10 cellular contexts compared by ENCODE assay signal in the genomic region with DNA sequence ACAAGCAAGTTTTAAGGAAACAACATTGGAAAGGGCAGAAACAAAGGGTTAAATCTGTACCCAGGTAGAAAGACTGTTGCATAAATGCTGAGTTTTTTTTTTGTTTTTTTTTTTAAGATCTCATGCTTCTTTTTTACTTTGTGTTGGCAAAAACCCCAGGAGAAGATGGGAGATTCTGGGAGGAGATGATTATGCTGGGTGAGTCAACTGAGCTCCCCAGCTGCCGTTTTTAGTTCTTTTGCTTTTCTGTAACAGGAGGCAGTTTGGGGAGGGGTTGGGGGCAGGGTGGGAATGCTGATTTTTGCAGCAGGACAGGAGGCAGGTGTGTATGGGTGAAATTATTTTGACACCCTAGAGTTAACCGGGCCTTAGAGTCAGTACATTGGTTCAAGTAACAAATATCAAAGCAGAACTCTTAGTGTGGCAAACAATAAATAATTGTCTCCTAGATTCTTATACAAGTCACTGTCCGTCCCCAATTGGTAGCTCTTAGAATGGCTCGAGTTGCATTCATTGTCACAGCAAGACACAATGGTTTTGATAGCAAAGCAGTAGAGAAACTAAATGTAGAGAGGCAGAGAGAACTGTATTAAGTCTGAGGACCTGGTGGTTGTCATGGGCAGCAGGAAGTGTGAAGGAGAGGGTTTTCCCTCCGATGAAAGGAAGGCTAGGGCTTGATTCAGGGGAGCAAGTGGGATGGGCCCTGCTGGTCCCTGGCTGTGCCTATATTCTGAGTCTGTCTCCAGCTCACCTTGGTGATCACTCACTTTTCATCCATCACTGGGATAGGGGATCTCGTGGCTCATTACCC. TPM values are rescaled to one million over a fixed set of nuclear protein-coding genes. Genes with fewer than 3 reads are reported as not detected.
DNase-seq lines count a peak whose midpoint lies in the region; ATAC-seq, FAIRE-seq and TF ChIP-seq lines count a peak whose summit lies in the region.
"Had no signal": no experiment of that assay in that cellular context is flagged by ENCODE, and none has a peak within 500 bp of the region (broad histone marks: within the 10 kb centered on the region; RNA-seq: fewer than 3 reads in every experiment).

No MANE protein-coding gene starts in this region.

- H3K27ac ChIP-seq in substantia nigra (ENCODE audit: low read depth, low read length, poor library complexity, severe bottlenecking), result peak overlapping the region; percentile 33

- TF ChIP-seq CTCF in glutamatergic neuron (IDR thresholded peaks at IDR 0.05; ENCODE audit: partially characterized antibody, unreplicated experiment), result no peak

- H3K27me3 Mint-ChIP-seq in activated naive CD4-positive, alpha-beta T cell treated with anti-CD3 and anti-CD28 coated beads, Interleukin-2, amount 10 ng/mL, durations not matched to agents 7 days and 5 days, result no peaks in the 10 kb centered on the region
- H3K27me3 Mint-ChIP-seq in glutamatergic neuron (ENCODE audit: unreplicated experiment), result peaks cover 1% of the 10 kb centered on the region
- H3K27me3 Mint-ChIP-seq: activated B cell treated with CpG ODN at 0.5 μM for 24 hours had no signal

- no peak for DNase-seq in activated naive CD4-positive, alpha-beta T cell treated with anti-CD3 and anti-CD28 coated beads, Interleukin-2, amount 50 U/mL, for 72 hours (ENCODE audit: low spot score in 2 of 2)
- DNase-seq in activated naive CD4-positive, alpha-beta T cell treated with anti-CD3 and anti-CD28 coated beads, Interleukin-2, amount 10 ng/mL, durations not matched to agents 7 days and 5 days, result no peak
- DNase-seq in adipocyte (ENCODE audit: low read depth) (peak; percentile 59), glutamatergic neuron (no peak), substantia nigra (lab: John Stamatoyannopoulos, UW) (no peak), SKM-1 treated with dmso at 0.1 percent for 144 hours (lab: John Stamatoyannopoulos, UW; ENCODE audit: unreplicated experiment) (no peak), GM12892 (ENCODE audit: insufficient read length) (no peak), COR-L47 (lab: John Stamatoyannopoulos, UW) (no peak)
- DNase-seq: activated B cell treated with CpG ODN at 0.5 μM for 24 hours had no signal

- peak overlapping the region; percentile 33 for H3K4me3 ChIP-seq in adipocyte (ENCODE audit: low read length)

- no peaks in the 10 kb centered on the region for H3K9me3 Mint-ChIP-seq in activated naive CD4-positive, alpha-beta T cell treated with anti-CD3 and anti-CD28 coated beads, Interleukin-2, amount 50 U/mL, for 72 hours
- no peaks in the 10 kb centered on the region for H3K9me3 Mint-ChIP-seq in activated naive CD4-positive, alpha-beta T cell treated with anti-CD3 and anti-CD28 coated beads, Interleukin-2, amount 10 ng/mL, durations not matched to agents 7 days and 5 days
- H3K9me3 Mint-ChIP-seq in glutamatergic neuron (ENCODE audit: unreplicated experiment), result peaks cover 14% of the 10 kb centered on the region
- H3K9me3 Mint-ChIP-seq: activated B cell treated with CpG ODN at 0.5 μM for 24 hours had no signal

- peaks cover 0 to 5% of the 10 kb centered on the region in 2 donors for H3K36me3 Mint-ChIP-seq in activated naive CD4-positive, alpha-beta T cell treated with anti-CD3 and anti-CD28 coated beads, Interleukin-2, amount 50 U/mL, for 72 hours
- peaks cover 32% of the 10 kb centered on the region for H3K36me3 Mint-ChIP-seq in activated naive CD4-positive, alpha-beta T cell treated with anti-CD3 and anti-CD28 coated beads, Interleukin-2, amount 10 ng/mL, durations not matched to agents 7 days and 5 days
- no peaks in the 10 kb centered on the region for H3K36me3 Mint-ChIP-seq in glutamatergic neuron (ENCODE audit: unreplicated experiment)

- CTCF ChIA-PET in activated naive CD4-positive, alpha-beta T cell treated with anti-CD3 and anti-CD28 coated beads, Interleukin-2, amount 10 ng/mL, durations not matched to agents 7 days and 5 days (lab: Charles Lee), result interaction anchor here (0.7 to 9.3 kb wide), 2 partner anchors 31 to 43 kb away, joined by 3 to 51 read pairs; a partner anchor contains a TSS

- H3K4me1 Mint-ChIP-seq in activated naive CD4-positive, alpha-beta T cell treated with anti-CD3 and anti-CD28 coated beads, Interleukin-2, amount 10 ng/mL, durations not matched to agents 7 days and 5 days, result peaks cover 61% of the 10 kb centered on the region
- peaks cover 41% of the 10 kb centered on the region for H3K4me1 Mint-ChIP-seq in glutamatergic neuron (ENCODE audit: low read depth, unreplicated experiment)

- peak overlapping the region; percentile 62 for H3K9ac ChIP-seq in adipocyte (ENCODE audit: low read length)

- no peak overlapping the region for H3K4me3 Mint-ChIP-seq in activated naive CD4-positive, alpha-beta T cell treated with anti-CD3 and anti-CD28 coated beads, Interleukin-2, amount 10 ng/mL, durations not matched to agents 7 days and 5 days
- H3K4me3 Mint-ChIP-seq in glutamatergic neuron (ENCODE audit: unreplicated experiment), result no peak overlapping the region
- H3K4me3 Mint-ChIP-seq: activated B cell treated with CpG ODN at 0.5 μM for 24 hours had no signal

- no peak for ATAC-seq in activated naive CD4-positive, alpha-beta T cell treated with anti-CD3 and anti-CD28 coated beads, Interleukin-2, amount 50 U/mL, for 72 hours

- no peaks in the 10 kb centered on the region for H3K9me3 ChIP-seq in adipocyte (ENCODE audit: control insufficient read depth, low read length)

- peaks cover 6% of the 10 kb centered on the region for H3K36me3 ChIP-seq in adipocyte (ENCODE audit: control insufficient read depth, insufficient read depth, low read length, severe bottlenecking)

- peaks cover 22% of the 10 kb centered on the region for H3K4me1 ChIP-seq in adipocyte (ENCODE audit: control insufficient read depth, insufficient read depth, low read length)

- FAIRE-seq in GM12892 (lab: Jason Lieb, UNC), result no peak
- FAIRE-seq: endometrium had no signal

- H3K27me3 ChIP-seq in adipocyte (replicated peaks; ENCODE audit: control insufficient read depth, insufficient read depth, low read length), result no peaks in the 10 kb centered on the region

- no peak for TF ChIP-seq POLR2A in GM12892 (IDR thresholded peaks at IDR 0.05; ENCODE audit: low read depth, low read length)

- H3K27ac Mint-ChIP-seq in activated naive CD4-positive, alpha-beta T cell treated with anti-CD3 and anti-CD28 coated beads, Interleukin-2, amount 50 U/mL, for 72 hours, result peak overlapping the region; percentile 48 to 59
- H3K27ac Mint-ChIP-seq in activated naive CD4-positive, alpha-beta T cell treated with anti-CD3 and anti-CD28 coated beads, Interleukin-2, amount 10 ng/mL, durations not matched to agents 7 days and 5 days, result no peak overlapping the region
- peak overlapping the region; percentile 65 for H3K27ac Mint-ChIP-seq in glutamatergic neuron (ENCODE audit: unreplicated experiment)

RNA-seq across cellular contexts. Expression of a gene that starts 36.7 kb away (rescaled TPM):
- under 1 TPM; 0.09 to 0.99 TPM for total RNA-seq in activated naive CD4-positive, alpha-beta T cell treated with anti-CD3 and anti-CD28 coated beads, Interleukin-2, amount 50 U/mL, for 72 hours
- 286 TPM for total RNA-seq in glutamatergic neuron (ENCODE audit: unreplicated experiment)
- 0.40 TPM for polyA plus RNA-seq in GM12892 (2012; ENCODE audit: missing spikeins)
- total RNA-seq: activated B cell treated with CpG ODN at 0.5 μM for 24 hours had no signal

RNA-seq across cellular contexts. Expression of a gene that starts 41.3 kb away (rescaled TPM):
- total RNA-seq in activated naive CD4-positive, alpha-beta T cell treated with anti-CD3 and anti-CD28 coated beads, Interleukin-2, amount 50 U/mL, for 72 hours, result 10 to 100 TPM; 26.6 to 30.6 TPM
- 76.8 TPM for total RNA-seq in glutamatergic neuron (ENCODE audit: unreplicated experiment)
- 10.8 TPM for polyA plus RNA-seq in GM12892 (2012; ENCODE audit: missing spikeins)

RNA-seq across cellular contexts. Expression of a gene that starts 58.6 kb away (rescaled TPM):
- total RNA-seq in activated naive CD4-positive, alpha-beta T cell treated with anti-CD3 and anti-CD28 coated beads, Interleukin-2, amount 50 U/mL, for 72 hours, result 10 to 100 TPM; 23.5 to 25.4 TPM
- total RNA-seq in glutamatergic neuron (ENCODE audit: unreplicated experiment), result 68.0 TPM
- 16.0 TPM for polyA plus RNA-seq in GM12892 (2012; ENCODE audit: missing spikeins)

Comparison
In these comparisons a context has a peak if more than half of its experiments do, and no peak if none do; other contexts are left out.
1. RNA of a gene that starts 36.7 kb away (total RNA-seq): 286 TPM in glutamatergic neuron (single experiment); 0.09 to 0.99 TPM in activated naive CD4-positive, alpha-beta T cell treated with anti-CD3 and anti-CD28 coated beads, Interleukin-2, amount 50 U/mL, for 72 hours; every median in the first group is over 100 times any median in the second.